ENCODE assay signal across 8 cellular contexts in genomic region chr9:93567271-93567959, GRCh38. TPM values are rescaled to one million over a fixed set of nuclear protein-coding genes. Genes with fewer than 3 reads are reported as not detected.
DNase-seq lines count a peak whose midpoint lies in the region; FAIRE-seq and TF ChIP-seq lines count a peak whose summit lies in the region.

No MANE protein-coding gene starts in this region.

- WGBS in stomach, 5 donors = 56 to 72% (median 64%) methylated on average over 15 of the region's 15 CpGs

- dilution Hi-C loops in keratinocyte (cut with MboI; ENCODE audit: extremely low pct_ligation_motif_present, low sequenced_read_pairs) = no loop called here

- FAIRE-seq in keratinocyte (lab: Jason Lieb, UNC) = no peak

- H3K27me3 ChIP-seq in HUES6 (ENCODE audit: control insufficient read depth, insufficient read depth, low read length) = no peaks in the 10 kb centered on the region
- no peaks in the 10 kb centered on the region for H3K27me3 ChIP-seq in keratinocyte (ENCODE audit: control insufficient read depth, extremely low read depth, insufficient read depth, low read length)
- no peaks in the 10 kb centered on the region for H3K27me3 ChIP-seq in stomach

- H3K27ac ChIP-seq in HUES6 (ENCODE audit: low read depth, low read length) = no peak overlapping the region
- peak overlapping the region; percentile 84 for H3K27ac ChIP-seq in keratinocyte (ENCODE audit: control insufficient read depth, insufficient read depth, low read length)
- peak overlapping the region; percentile 92 to 98 (median 94) for H3K27ac ChIP-seq in stomach

- H3K4me2 ChIP-seq in keratinocyte (ENCODE audit: control insufficient read depth, extremely low read depth, insufficient read depth, low read depth, low read length) = peak overlapping the region; percentile 98

- H3K9me1 ChIP-seq in keratinocyte (ENCODE audit: control insufficient read depth, extremely low read depth, insufficient read depth, low read length) = no peaks in the 10 kb centered on the region

- no peaks in the 10 kb centered on the region for H4K20me1 ChIP-seq in keratinocyte (ENCODE audit: control insufficient read depth, extremely low read depth, insufficient read depth, low read length)

- H2AFZ ChIP-seq in keratinocyte (ENCODE audit: control insufficient read depth, low read length) = peak overlapping the region; percentile 57

- H3K4me3 ChIP-seq in HUES6 (ENCODE audit: low read depth, low read length) (peak overlapping the region; percentile 73), astrocyte of the cerebellum (ENCODE audit: low read depth, low read length) (peak overlapping the region; percentile 59), keratinocyte (ENCODE audit: control insufficient read depth in 2 of 3, extremely low read depth in 1 of 3, insufficient read depth in 2 of 3, low read depth in 1 of 3, low read length in 3 of 3) (peak overlapping the region; percentile 45 to 76 (median 76)), stomach (peak overlapping the region; percentile 46 to 60 (median 50))

- intact Hi-C loops in stomach (cut with DNase I; ENCODE audit: low total_unique reads) = loop anchor here (10.0 kb wide), 1 partner anchor 123 kb away; no protein-coding TSS in a partner anchor

- H3K4me1 ChIP-seq in HUES6 (ENCODE audit: control insufficient read depth, insufficient read depth, low read length) (peaks cover 12% of the 10 kb centered on the region; the same call in 1 of the 2 replicates), keratinocyte (ENCODE audit: control insufficient read depth, extremely low read depth, insufficient read depth, low read length) (peaks cover 10% of the 10 kb centered on the region), stomach (peaks cover 9 to 17% (median 13%) of the 10 kb centered on the region in 4 donors)

- DNase-seq in DMS79 (lab: John Stamatoyannopoulos, UW) (peak; percentile 20), astrocyte of the cerebellum (ENCODE audit: low read depth) (no peak), keratinocyte (ENCODE audit: low read depth, low spot score) (no peak), stomach (no peak), LoVo (ENCODE audit: low spot score) (no peak), NCI-H774 (lab: John Stamatoyannopoulos, UW) (no peak), SIG-M5 treated with dmso at 0.1 percent for 504 hours (lab: John Stamatoyannopoulos, UW; ENCODE audit: unreplicated experiment) (no peak)

- H3K36me3 ChIP-seq in HUES6 (ENCODE audit: control insufficient read depth, insufficient read depth, low read length) (peaks cover 21% of the 10 kb centered on the region), keratinocyte (ENCODE audit: control insufficient read depth in 2 of 2, extremely low read depth in 1 of 2, insufficient read depth in 2 of 2, low read length in 2 of 2) (peaks cover 0 to 9% of the 10 kb centered on the region in 2 experiments), stomach (peaks cover 19 to 31% (median 29%) of the 10 kb centered on the region in 4 donors)

- H3K9ac ChIP-seq in HUES6 (ENCODE audit: low read length) = peak overlapping the region; percentile 91
- H3K9ac ChIP-seq in keratinocyte (ENCODE audit: control insufficient read depth, extremely low read depth, insufficient read depth, low read length) = peak overlapping the region; percentile 91

- no peak for TF ChIP-seq EP300 in stomach (IDR thresholded peaks at IDR 0.05)

- in situ Hi-C loops in astrocyte of the cerebellum (cut with HindIII; ENCODE audit: low sequenced_read_pairs) = no loop called here

- peaks cover 5% of the 10 kb centered on the region; the same call in 1 of the 2 replicates for H3K9me3 ChIP-seq in HUES6 (ENCODE audit: control insufficient read depth, insufficient read depth, low read depth, low read length)
- H3K9me3 ChIP-seq in keratinocyte (ENCODE audit: control insufficient read depth, low read depth, low read length) = no peaks in the 10 kb centered on the region
- peaks cover 0 to 7% (median 0%) of the 10 kb centered on the region in 4 donors for H3K9me3 ChIP-seq in stomach

- TF ChIP-seq CTCF in astrocyte of the cerebellum (IDR thresholded peaks at IDR 0.05; ENCODE audit: low read depth, low read length, missing control alignments) = no peak
- TF ChIP-seq CTCF in keratinocyte (optimal IDR thresholded peaks at IDR 0.05 in 1 of 3, IDR thresholded peaks at IDR 0.05 in 1 of 3, conservative IDR thresholded peaks at IDR 0.05 in 1 of 3; ENCODE audit: extremely low read depth in 1 of 3, insufficient read depth in 2 of 3, low read length in 3 of 3) = no peak
- no peak for TF ChIP-seq CTCF in stomach (IDR thresholded peaks at IDR 0.05)

- H3K79me2 ChIP-seq in keratinocyte (ENCODE audit: control insufficient read depth, insufficient read depth, low read length) = no peaks in the 10 kb centered on the region

- TF ChIP-seq POLR2A in stomach (IDR thresholded peaks at IDR 0.05) = no peak

RNA-seq across cellular contexts. Expression of gene PHF2, which starts 9.0 kb away (rescaled TPM):
- polyA plus RNA-seq in keratinocyte = 3.7 to 6.6 TPM (median 5.1 TPM) in 3 replicates
- 2.8 TPM for polyA plus RNA-seq in keratinocyte (2011; ENCODE audit: low read depth)
- 3.0 and 3.6 TPM in 2 replicates for polyA plus RNA-seq in keratinocyte (2011; cell fraction: cytosol; rRNA removed)
- polyA plus RNA-seq in keratinocyte (2011; cell fraction: nucleus; rRNA removed) = 7.4 and 8.4 TPM in 2 replicates
- 5.4 and 7.9 TPM in 2 replicates for polyA plus RNA-seq in keratinocyte (2012; ENCODE audit: low replicate concordance)
- 2.9 to 5.9 TPM (median 4.3 TPM) in 3 replicates for polyA minus RNA-seq in keratinocyte
- 5.0 TPM for polyA minus RNA-seq in keratinocyte (2011; cell fraction: cytosol; rRNA and poly(A)+ RNA removed)
- polyA minus RNA-seq in keratinocyte (2011; cell fraction: nucleus; rRNA and poly(A)+ RNA removed) = 4.2 and 5.0 TPM in 2 replicates
- 10 to 100 TPM; 15.2 to 58.0 (median 22.8) TPM for total RNA-seq in stomach
- 10 to 100 TPM; 14.2 to 17.5 (median 15.6) TPM for polyA plus RNA-seq in stomach
